Comparison of ENCODE assay signal across 16 cellular contexts in the genomic region with DNA sequence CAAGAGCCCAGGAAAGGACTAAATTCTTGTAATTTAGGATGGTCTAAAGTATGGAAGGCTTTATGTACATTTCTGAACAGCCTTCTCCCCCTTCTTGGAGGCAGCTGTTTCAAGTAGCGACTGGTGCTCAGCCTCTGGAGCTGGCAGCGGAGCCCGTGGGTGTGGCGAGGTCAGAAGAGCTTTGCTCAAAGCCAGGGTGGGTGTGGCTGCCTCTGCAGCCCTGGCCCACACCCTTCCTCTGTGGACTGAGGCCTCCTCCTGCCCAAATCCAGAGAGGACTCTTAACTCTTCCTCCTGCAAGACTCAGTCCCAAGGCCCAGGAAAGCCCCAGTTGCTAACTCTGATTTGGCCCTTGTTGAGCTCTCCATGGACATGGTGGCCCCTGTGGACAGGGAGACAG.
DNase-seq lines count a peak whose midpoint lies in the region; ATAC-seq and TF ChIP-seq lines count a peak whose summit lies in the region.
"Had no signal": no experiment of that assay in that cellular context is flagged by ENCODE, and none has a peak within 500 bp of the region (broad histone marks: within the 10 kb centered on the region; RNA-seq: fewer than 3 reads in every experiment).

No MANE protein-coding gene starts in this region.

- H3K4me3 ChIP-seq in colonic mucosa (no peak overlapping the region), right cardiac atrium (ENCODE audit: low read length) (no peak overlapping the region)

- no peaks in the 10 kb centered on the region for H3K4me1 ChIP-seq in colonic mucosa
- peaks cover 8% of the 10 kb centered on the region for H3K4me1 ChIP-seq in right cardiac atrium (ENCODE audit: control insufficient read depth, insufficient read depth, low read length)

- TF ChIP-seq CTCF in colonic mucosa (IDR thresholded peaks at IDR 0.05), result no peak

- no peaks in the 10 kb centered on the region for H3K9me3 ChIP-seq in colonic mucosa
- no peaks in the 10 kb centered on the region for H3K9me3 ChIP-seq in right cardiac atrium (ENCODE audit: control insufficient read depth, low read length)

- peak; percentile 89 to 95 for ATAC-seq in right cardiac atrium
- ATAC-seq in sciatic nerve, result peak; percentile 86
- ATAC-seq in GM18502 (IDR thresholded peaks at IDR 0.05; ENCODE audit: poor library complexity, unreplicated experiment), result no peak
- ATAC-seq: T-cell had no signal

- intact Hi-C loops in colonic mucosa (cut with DNase I) (no loop called here), right cardiac atrium (cut with DNase I) (no loop called here), sciatic nerve (cut with DNase I) (no loop called here)

- 31% methylated on average over 4 of the region's 4 CpGs for WGBS in right cardiac atrium

- no peaks in the 10 kb centered on the region for H3K27me3 ChIP-seq in colonic mucosa
- no peaks in the 10 kb centered on the region for H3K27me3 ChIP-seq in right cardiac atrium (ENCODE audit: control insufficient read depth, insufficient read depth)

- H3K27ac ChIP-seq in colonic mucosa (no peak overlapping the region), right cardiac atrium (ENCODE audit: low read length) (no peak overlapping the region)

- no peaks in the 10 kb centered on the region for H3K36me3 ChIP-seq in colonic mucosa

- no peak overlapping the region for H3K9ac ChIP-seq in colonic mucosa (ENCODE audit: low read depth in 2 of 2, low read length in 2 of 2)

- DNase-seq in HUDEP-2 (lab: John Stamatoyannopoulos, UW; ENCODE audit: unreplicated experiment in 76 of 76) (peak in 47 of 76 experiments; percentile 1 to 62 (median 25)), colonic mucosa (peak; percentile 19), right cardiac atrium (peak; percentile 87 to 95 (median 93)), sciatic nerve (ENCODE audit: low spot score) (no peak), NCI-H2196 (lab: John Stamatoyannopoulos, UW; ENCODE audit: unreplicated experiment) (no peak), inferior parietal cortex (ENCODE audit: extremely low spot score) (no peak)
- DNase-seq in central memory CD4-positive, alpha-beta T cell, result no peak
- DNase-seq: activated CD4-positive, alpha-beta memory T cell treated with anti-CD3 and anti-CD28 coated beads for 36 hours; activated naive CD4-positive, alpha-beta T cell treated with Interleukin-2 at 50 U/mL for 16 hours; KBM-7; NCI-H187 treated with DMSO at 0.1 percent for 48 hours; NCI-H446 treated with DMSO at 0.1 percent for 48 hours; retina; stimulated activated naive CD4-positive, alpha-beta T cell; T-cell had no signal

Comparison
In these comparisons a context has a peak if more than half of its experiments do, and no peak if none do; other contexts are left out.
1. DNase-seq: peak in HUDEP-2 (47 of 76), colonic mucosa (single experiment) and right cardiac atrium (3 of 3); none in sciatic nerve (single experiment), NCI-H2196 (single experiment), inferior parietal cortex (single experiment) and central memory CD4-positive, alpha-beta T cell (single experiment).